Comparison of ENCODE assay signal across 1 cellular context in the genomic region with DNA sequence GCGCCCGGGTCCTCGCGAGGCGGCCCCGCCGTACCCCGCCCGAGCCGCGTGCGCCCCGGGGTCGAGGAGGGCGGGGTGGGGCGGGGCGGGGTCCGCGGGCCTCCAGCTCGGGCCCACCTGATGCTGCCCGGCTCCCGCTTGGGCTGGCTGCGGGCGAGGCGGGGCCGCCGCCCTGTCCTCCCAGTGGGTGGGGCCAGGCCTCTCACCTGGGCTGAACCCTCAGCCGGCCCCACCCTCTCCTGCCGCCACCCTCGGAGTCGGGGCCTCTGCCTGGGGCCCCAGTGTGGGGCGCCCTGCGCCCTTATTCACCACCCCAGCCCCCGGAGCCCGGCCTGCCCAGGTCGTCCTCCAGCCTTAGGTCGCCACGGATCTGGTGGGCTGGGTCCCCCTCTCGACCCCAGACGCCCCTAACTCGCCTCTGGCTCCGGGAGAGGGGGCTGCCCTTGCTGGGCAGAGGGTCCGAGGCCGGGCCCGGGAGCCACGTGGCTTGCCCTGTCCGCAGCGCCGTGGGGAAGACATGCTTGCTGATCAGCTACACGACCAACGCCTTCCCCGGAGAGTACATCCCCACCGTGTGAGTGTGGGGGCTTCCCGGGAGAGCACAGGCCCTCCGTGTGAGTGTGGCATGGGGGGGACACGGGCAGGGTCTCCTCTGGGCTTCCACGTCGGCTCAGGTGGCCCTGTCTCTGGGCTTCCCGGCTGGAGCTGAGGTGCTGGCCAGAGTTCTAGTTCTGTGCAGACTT.
TF ChIP-seq lines count a peak whose summit lies in the region.

No MANE protein-coding gene starts in this region.

TF ChIP-seq in GM12878, 131 proteins besides CTCF, POLR2A, EP300 and RAD21:
- no peak for TF ChIP-seq DPF2 (IDR thresholded peaks at IDR 0.05)
- 0 out of 2 replicates have a peak, but pooled peaks have one; percentile 34 for TF ChIP-seq LARP7 (IDR thresholded peaks at IDR 0.05)
TF ChIP-seq in GM12878: peak in this region for 1.
